ENCODE assay signal across 8 cellular contexts in genomic region chr6:2988426-2989331, GRCh38. TPM values are rescaled to one million over a fixed set of nuclear protein-coding genes. Genes with fewer than 3 reads are reported as not detected.
A peak's percentile ranks its signal among the peaks of the same experiment; 100 is the strongest.
DNase-seq lines count a peak whose midpoint lies in the region; ATAC-seq and TF ChIP-seq lines count a peak whose summit lies in the region.

No MANE protein-coding gene starts in this region.

- H3K27ac ChIP-seq in RWPE1 (peak overlapping the region; percentile 100), foreskin keratinocyte (peak overlapping the region; percentile 99), substantia nigra (ENCODE audit: low read depth, low read length, poor library complexity, severe bottlenecking) (peak overlapping the region; percentile 94)

- ATAC-seq in foreskin keratinocyte, result peak; percentile 79

- POLR2A ChIA-PET in RWPE1 (lab: Yijun Ruan, JAX; ENCODE audit: low non-redundant PET), result interaction anchor here (0.7 to 1.3 kb wide), 5 partner anchors 9 to 1434 kb away, joined by 3 to 5 read pairs (median 3); partner anchors contain the start of genes RIPK1 and WRNIP1

- TF ChIP-seq CTCF in LNCAP (IDR thresholded peaks at IDR 0.05) (peak; percentile 76), RWPE1 (conservative IDR thresholded peaks at IDR 0.05; ENCODE audit: low read depth) (peak; percentile 89), foreskin keratinocyte (conservative IDR thresholded peaks at IDR 0.05) (peak; percentile 90)

- H3K4me1 ChIP-seq in foreskin keratinocyte (peaks cover 17% of the 10 kb centered on the region), neuron (ENCODE audit: insufficient read depth, low read length) (peaks cover 25% of the 10 kb centered on the region)

- H3K36me3 ChIP-seq in neuron (ENCODE audit: insufficient read depth, low read length), result no peaks in the 10 kb centered on the region

- peak; percentile 99 for DNase-seq in EH (ENCODE audit: low read depth)
- DNase-seq in GOT3 (lab: John Stamatoyannopoulos, UW), result peak; percentile 80
- DNase-seq in RWPE1 (ENCODE audit: low spot score), result peak; percentile 72
- peak; percentile 36 to 72 (median 50) for DNase-seq in activated naive CD4-positive, alpha-beta T cell (lab: John Stamatoyannopoulos, UW)
- peak; percentile 69 to 87 for DNase-seq in foreskin keratinocyte
- DNase-seq in substantia nigra (lab: John Stamatoyannopoulos, UW), result peak; percentile 55 to 97 (median 88)

- peak overlapping the region; percentile 61 for H3K4me3 ChIP-seq in neuron (ENCODE audit: low read length)

- CTCF ChIA-PET in RWPE1 (lab: Yijun Ruan, JAX), result interaction anchor here (0.6 to 2.1 kb wide), 15 partner anchors 9 to 251 kb away, joined by 3 to 15 read pairs (median 4); no protein-coding TSS in a partner anchor

- H3K27me3 ChIP-seq in foreskin keratinocyte (no peaks in the 10 kb centered on the region), neuron (ENCODE audit: insufficient read depth, low read length) (no peaks in the 10 kb centered on the region)

- H2AFZ ChIP-seq in neuron (ENCODE audit: low read depth, low read length), result peak overlapping the region; percentile 42

- no peaks in the 10 kb centered on the region for H3K9me3 ChIP-seq in neuron (ENCODE audit: low read length)

RNA-seq across cellular contexts. Expression of gene NQO2, which starts 11.0 kb away (rescaled TPM):
- 17.6 and 27.1 TPM in 2 replicates for total RNA-seq in foreskin keratinocyte
- polyA plus RNA-seq in foreskin keratinocyte, result 22.8 and 34.0 TPM in 2 replicates

RNA-seq across cellular contexts. Expression of gene SERPINB6, which starts 17.3 kb away (rescaled TPM):
- 57.6 and 59.0 TPM in 2 replicates for total RNA-seq in foreskin keratinocyte
- 81.3 and 86.5 TPM in 2 replicates for polyA plus RNA-seq in foreskin keratinocyte

Comparison
In these comparisons a context has a peak if more than half of its experiments do, and no peak if none do; other contexts are left out.
1. Peak in every context shown above with its lines: DNase-seq, ATAC-seq, H3K4me3 ChIP-seq and H3K27ac ChIP-seq.